Comparison of ENCODE assay signal across 21 cellular contexts in genomic region chr10:48731654-48732053, GRCh38. TPM values are rescaled to one million over a fixed set of nuclear protein-coding genes. Genes with fewer than 3 reads are reported as not detected.
"Had no signal": no experiment of that assay in that cellular context is flagged by ENCODE, and none has a peak within 500 bp of the region (broad histone marks: within the 10 kb centered on the region; RNA-seq: fewer than 3 reads in every experiment).

No MANE protein-coding gene starts in this region.

- H3K36me3 ChIP-seq: esophagus squamous epithelium, gastrocnemius medialis had no signal

- H3K4me3 ChIP-seq: coronary artery, dorsolateral prefrontal cortex, esophagus squamous epithelium, gastrocnemius medialis, heart right ventricle, left lung, lower lobe of right lung had no signal

- H3K9me3 ChIP-seq: esophagus squamous epithelium, gastrocnemius medialis, heart right ventricle, left lung, lower lobe of right lung had no signal

- H3K27me3 ChIP-seq: gastrocnemius medialis, heart right ventricle, left lung had no signal

- H3K27ac ChIP-seq: coronary artery, dorsolateral prefrontal cortex, esophagus squamous epithelium, gastrocnemius medialis, heart right ventricle, left lung, lower lobe of right lung had no signal

- DNase-seq: dermis blood vessel endothelial cell; dorsolateral prefrontal cortex; effector CD4-positive, alpha-beta T cell; effector memory CD4-positive, alpha-beta T cell; esophagus squamous epithelium; foreskin fibroblast; foreskin melanocyte; gastrocnemius medialis; glutamatergic neuron; heart right ventricle; hippocampal formation; left cardiac atrium; left lung; left ventricle myocardium superior; lower lobe of right lung; mammary epithelial cell; midbrain had no signal

- ATAC-seq: gastrocnemius medialis, heart right ventricle, left cardiac atrium, left lung, left ventricle myocardium superior, lower lobe of right lung had no signal

- H3K9me3 Mint-ChIP-seq: memory B cell had no signal

- H3K27me3 Mint-ChIP-seq: memory B cell had no signal

- H3K4me3 Mint-ChIP-seq: memory B cell had no signal

- H3K4me1 ChIP-seq: esophagus squamous epithelium, gastrocnemius medialis, heart right ventricle, left lung, lower lobe of right lung had no signal

RNA-seq across cellular contexts. Expression of gene WDFY4, which starts 47.0 kb away (rescaled TPM):
- total RNA-seq: epithelial cell of proximal tubule, kidney epithelial cell had no signal
